8 cellular contexts compared by ENCODE assay signal in the genomic region with DNA sequence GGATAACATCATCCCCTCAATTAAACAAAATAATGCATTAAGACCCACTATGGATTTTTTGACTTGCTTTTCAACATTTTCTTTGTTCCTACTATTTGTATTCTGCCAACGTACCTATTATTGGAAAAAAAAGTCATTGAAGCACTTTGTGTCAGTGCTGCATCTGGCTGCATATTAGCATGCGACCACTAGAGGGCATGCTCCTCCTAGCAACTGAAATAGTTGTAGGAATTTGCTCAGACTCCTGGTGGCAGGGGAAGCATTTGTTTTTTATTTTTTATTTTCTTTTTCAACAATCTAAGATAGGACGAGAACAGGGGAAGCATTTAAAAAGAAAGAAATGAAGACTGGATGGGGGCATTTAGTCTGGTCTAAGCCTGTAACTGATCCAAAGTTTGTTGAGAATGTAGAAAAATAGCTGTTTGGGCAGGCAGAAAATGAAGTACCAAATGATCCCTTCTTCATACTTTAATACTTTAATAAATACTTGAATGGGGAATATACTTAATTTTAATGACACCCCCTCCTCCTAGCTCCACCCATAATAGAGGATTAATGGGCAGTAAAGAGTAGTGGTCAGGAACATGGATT. TPM values are rescaled to one million over a fixed set of nuclear protein-coding genes. Genes with fewer than 3 reads are reported as not detected.
DNase-seq lines count a peak whose midpoint lies in the region; ATAC-seq and FAIRE-seq lines count a peak whose summit lies in the region.

No MANE protein-coding gene starts in this region.

- in situ Hi-C loops in Caki2 (cut with HindIII; ENCODE audit: low pct_unique_long_range_greater_than_20kb, low sequenced_read_pairs), result no loop called here

- DNase-seq in Caki2 (ENCODE audit: low read depth) (peak; percentile 55), NOMO-1 treated with dmso at 0.1 percent for 144 hours (lab: John Stamatoyannopoulos, UW; ENCODE audit: unreplicated experiment) (peak; percentile 38), midbrain (lab: John Stamatoyannopoulos, UW) (peak; percentile 79)
- peak; percentile 37 to 55 (median 46) for DNase-seq in activated CD8-positive, alpha-beta memory T cell treated with anti-CD3 and anti-CD28 coated beads for 48 hours (ENCODE audit: low read depth in 2 of 3, low spot score in 2 of 3)
- DNase-seq in stimulated activated CD8-positive, alpha-beta memory T cell treated with anti-CD3 and anti-CD28 coated beads, Interleukin-15, amount 100 ng/mL, for 48 hours (ENCODE audit: low read depth in 2 of 2), result peak; percentile 53

- ATAC-seq in HG03175 (IDR thresholded peaks at IDR 0.05; ENCODE audit: unreplicated experiment) (peak; percentile 58), GM21723 (IDR thresholded peaks at IDR 0.05; ENCODE audit: unreplicated experiment) (no peak)

- peak; percentile 95 for FAIRE-seq in endometrium (lab: Jason Lieb, UNC)

RNA-seq across cellular contexts. Expression of gene CLEC4A, which starts 14.5 kb away (rescaled TPM):
- not detected in 2 replicates for total RNA-seq in Caki2 (2014; rRNA removed; shearing (Covaris generic); ENCODE audit: low replicate concordance)

RNA-seq across cellular contexts. Expression of gene NECAP1, which starts 26.8 kb away (rescaled TPM):
- total RNA-seq in Caki2 (2014; rRNA removed; shearing (Covaris generic); ENCODE audit: low replicate concordance), result 23.0 and 26.5 TPM in 2 replicates

RNA-seq across cellular contexts. Expression of gene C3AR1, which starts 42.7 kb away (rescaled TPM):
- not detected in 2 replicates for total RNA-seq in Caki2 (2014; rRNA removed; shearing (Covaris generic); ENCODE audit: low replicate concordance)

RNA-seq across cellular contexts. Expression of gene ZNF705A, which starts 47.9 kb away (rescaled TPM):
- total RNA-seq in Caki2 (2014; rRNA removed; shearing (Covaris generic); ENCODE audit: low replicate concordance), result not detected in 2 replicates
